In the genomic region with DNA sequence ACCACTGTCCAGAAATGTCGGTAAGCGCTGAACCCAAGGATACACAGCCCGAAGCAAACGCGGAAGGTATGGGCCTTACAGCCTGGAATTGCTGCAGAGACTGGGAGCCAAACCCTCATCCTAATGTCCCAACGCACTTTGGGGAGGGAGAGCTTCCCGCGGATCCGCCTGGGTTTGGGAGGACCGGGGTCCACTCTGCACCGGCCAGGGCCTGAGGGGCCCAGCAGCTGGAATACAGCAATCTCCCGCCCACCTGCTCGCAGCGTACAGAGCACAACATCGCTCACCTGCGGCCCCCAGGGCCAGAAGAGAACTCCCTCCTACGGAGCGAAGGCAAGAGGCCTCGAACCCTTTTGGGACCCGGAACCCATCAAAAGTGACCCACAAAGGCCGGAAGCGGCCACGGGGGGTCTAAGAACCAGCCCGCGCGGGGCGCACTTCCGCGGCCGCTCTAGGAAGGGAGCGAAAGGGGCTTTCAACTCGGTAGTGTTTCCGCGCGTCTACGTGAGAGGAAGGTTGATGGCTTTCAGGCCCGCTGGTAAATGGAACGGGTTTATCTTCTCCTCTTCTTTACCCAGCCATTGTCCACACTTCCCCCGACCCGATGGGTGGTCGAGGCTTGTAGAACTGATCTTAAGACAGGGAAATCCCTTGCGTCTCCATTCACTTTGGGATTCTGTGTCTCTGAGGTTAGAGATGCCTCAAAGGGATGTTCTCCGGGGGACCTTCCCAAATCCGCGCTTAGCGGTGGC, we compare ENCODE assay signal across 1 cellular context.
TF ChIP-seq lines count a peak whose summit lies in the region.

A gene (minus strand): TSS at position 378 of the 752 bp plus-strand sequence. CDS start 1,342 bp downstream, outside the sequence.

TF ChIP-seq in HEK293, 187 proteins besides CTCF, POLR2A, EP300 and RAD21 (continued from another document and continues in another):
- TF ChIP-seq, protein P1, sequence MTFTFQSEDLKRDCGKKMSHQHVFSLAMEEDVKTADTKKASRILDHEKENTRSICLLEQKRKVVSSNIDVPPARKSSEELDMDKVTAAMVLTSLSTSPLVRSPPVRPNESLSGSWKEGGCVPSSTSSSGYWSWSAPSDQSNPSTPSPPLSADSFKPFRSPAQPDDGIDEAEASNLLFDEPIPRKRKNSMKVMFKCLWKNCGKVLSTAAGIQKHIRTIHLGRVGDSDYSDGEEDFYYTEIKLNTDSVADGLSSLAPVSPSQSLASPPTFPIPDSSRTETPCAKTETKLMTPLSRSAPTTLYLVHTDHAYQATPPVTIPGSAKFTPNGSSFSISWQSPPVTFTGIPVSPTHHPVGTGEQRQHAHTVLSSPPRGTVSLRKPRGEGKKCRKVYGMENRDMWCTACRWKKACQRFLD (tag by site-specific recombination; IDR thresholded peaks at IDR 0.05) = no peak
- TF ChIP-seq BCL11A (tag by site-specific recombination; IDR thresholded peaks at IDR 0.05; ENCODE audit: low read depth) (peak; percentile 46; the same call in 1 of the 2 replicates), MZF1 (tag by site-specific recombination; IDR thresholded peaks at IDR 0.05; ENCODE audit: borderline replicate concordance) (peak; percentile 67; the same call in 1 of the 2 replicates), ZNF292 (tag by site-specific recombination; IDR thresholded peaks at IDR 0.05; ENCODE audit: borderline replicate concordance, low read depth) (no peak), ZNF202 (tag by site-specific recombination; IDR thresholded peaks at IDR 0.05; ENCODE audit: borderline replicate concordance) (no peak), ZNF174 (tag by site-specific recombination; IDR thresholded peaks at IDR 0.05) (no peak), ZNF10 (tag by site-specific recombination; IDR thresholded peaks at IDR 0.05) (peak; percentile 58; the same call in 1 of the 2 replicates), ZNF169 (tag by site-specific recombination; IDR thresholded peaks at IDR 0.05) (no peak), ZFHX2 (tag by site-specific recombination; conservative IDR thresholded peaks at IDR 0.05) (peak; percentile 55), KLF7 (tag by site-specific recombination; IDR thresholded peaks at IDR 0.05; ENCODE audit: borderline replicate concordance) (0 out of 2 replicates have a peak, but pooled peaks have one; percentile 26), MYNN (tag by site-specific recombination; IDR thresholded peaks at IDR 0.05; ENCODE audit: borderline replicate concordance) (no peak), IKZF3 (tag by site-specific recombination; IDR thresholded peaks at IDR 0.05) (peak; percentile 41), ZNF792 (tag by site-specific recombination; IDR thresholded peaks at IDR 0.05) (no peak), ZNF768 (tag by site-specific recombination; IDR thresholded peaks at IDR 0.05) (peak; percentile 37; the same call in 1 of the 2 replicates), GLI2 (tag by site-specific recombination; IDR thresholded peaks at IDR 0.05; ENCODE audit: borderline replicate concordance, low read depth) (no peak), ZBTB21 (tag by site-specific recombination; IDR thresholded peaks at IDR 0.05) (peak; percentile 79), GLIS1 (tag by site-specific recombination; IDR thresholded peaks at IDR 0.05) (peak; percentile 92), ZNF561 (tag by site-specific recombination; IDR thresholded peaks at IDR 0.05; ENCODE audit: borderline replicate concordance) (peak; percentile 96), ZNF548 (tag by site-specific recombination; IDR thresholded peaks at IDR 0.05) (no peak), ZNF624 (tag by site-specific recombination; IDR thresholded peaks at IDR 0.05) (no peak), ZNF248 (tag by site-specific recombination; IDR thresholded peaks at IDR 0.05) (no peak), ZNF16 (tag by site-specific recombination; IDR thresholded peaks at IDR 0.05; ENCODE audit: low read depth) (no peak; the same call in 1 of the 2 replicates), ZNF623 (tag by site-specific recombination; IDR thresholded peaks at IDR 0.05) (0 out of 2 replicates have a peak, but pooled peaks have one; percentile 6), ZSCAN23 (tag by site-specific recombination; IDR thresholded peaks at IDR 0.05) (peak; percentile 68; the same call in 1 of the 2 replicates), BCL11B (tag by site-specific recombination; IDR thresholded peaks at IDR 0.05; ENCODE audit: low read depth) (peak; percentile 92), ZNF585B (tag by site-specific recombination; IDR thresholded peaks at IDR 0.05) (no peak), TCF7L2 (IDR thresholded peaks at IDR 0.05; ENCODE audit: borderline replicate concordance, low read depth, low read length) (no peak), OVOL3 (tag by site-specific recombination; IDR thresholded peaks at IDR 0.05) (no peak; the same call in 1 of the 2 replicates), SP7 (tag by site-specific recombination; IDR thresholded peaks at IDR 0.05) (peak; percentile 89), ZNF558 (tag by site-specific recombination; IDR thresholded peaks at IDR 0.05) (peak; percentile 67; the same call in 1 of the 2 replicates), GLIS2 (tag by site-specific recombination; IDR thresholded peaks at IDR 0.05) (peak; percentile 98), ZNF121 (tag by site-specific recombination; IDR thresholded peaks at IDR 0.05) (no peak; the same call in 1 of the 2 replicates), ZNF529 (tag by site-specific recombination; IDR thresholded peaks at IDR 0.05; ENCODE audit: insufficient replicate concordance) (no peak), ZBTB1 (tag by site-specific recombination; IDR thresholded peaks at IDR 0.05) (no peak), HOXD13 (CRISPR knock-in tag; IDR thresholded peaks at IDR 0.05; ENCODE audit: borderline replicate concordance) (no peak), ZNF335 (tag by site-specific recombination; conservative IDR thresholded peaks at IDR 0.05) (peak; percentile 97), ZNF23 (tag by site-specific recombination; IDR thresholded peaks at IDR 0.05; ENCODE audit: borderline replicate concordance) (no peak)
- TF ChIP-seq, protein P2, sequence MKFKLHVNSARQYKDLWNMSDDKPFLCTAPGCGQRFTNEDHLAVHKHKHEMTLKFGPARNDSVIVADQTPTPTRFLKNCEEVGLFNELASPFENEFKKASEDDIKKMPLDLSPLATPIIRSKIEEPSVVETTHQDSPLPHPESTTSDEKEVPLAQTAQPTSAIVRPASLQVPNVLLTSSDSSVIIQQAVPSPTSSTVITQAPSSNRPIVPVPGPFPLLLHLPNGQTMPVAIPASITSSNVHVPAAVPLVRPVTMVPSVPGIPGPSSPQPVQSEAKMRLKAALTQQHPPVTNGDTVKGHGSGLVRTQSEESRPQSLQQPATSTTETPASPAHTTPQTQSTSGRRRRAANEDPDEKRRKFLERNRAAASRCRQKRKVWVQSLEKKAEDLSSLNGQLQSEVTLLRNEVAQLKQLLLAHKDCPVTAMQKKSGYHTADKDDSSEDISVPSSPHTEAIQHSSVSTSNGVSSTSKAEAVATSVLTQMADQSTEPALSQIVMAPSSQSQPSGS (tag by site-specific recombination; IDR thresholded peaks at IDR 0.05; ENCODE audit: low read depth) = no peak
- TF ChIP-seq, protein P3, sequence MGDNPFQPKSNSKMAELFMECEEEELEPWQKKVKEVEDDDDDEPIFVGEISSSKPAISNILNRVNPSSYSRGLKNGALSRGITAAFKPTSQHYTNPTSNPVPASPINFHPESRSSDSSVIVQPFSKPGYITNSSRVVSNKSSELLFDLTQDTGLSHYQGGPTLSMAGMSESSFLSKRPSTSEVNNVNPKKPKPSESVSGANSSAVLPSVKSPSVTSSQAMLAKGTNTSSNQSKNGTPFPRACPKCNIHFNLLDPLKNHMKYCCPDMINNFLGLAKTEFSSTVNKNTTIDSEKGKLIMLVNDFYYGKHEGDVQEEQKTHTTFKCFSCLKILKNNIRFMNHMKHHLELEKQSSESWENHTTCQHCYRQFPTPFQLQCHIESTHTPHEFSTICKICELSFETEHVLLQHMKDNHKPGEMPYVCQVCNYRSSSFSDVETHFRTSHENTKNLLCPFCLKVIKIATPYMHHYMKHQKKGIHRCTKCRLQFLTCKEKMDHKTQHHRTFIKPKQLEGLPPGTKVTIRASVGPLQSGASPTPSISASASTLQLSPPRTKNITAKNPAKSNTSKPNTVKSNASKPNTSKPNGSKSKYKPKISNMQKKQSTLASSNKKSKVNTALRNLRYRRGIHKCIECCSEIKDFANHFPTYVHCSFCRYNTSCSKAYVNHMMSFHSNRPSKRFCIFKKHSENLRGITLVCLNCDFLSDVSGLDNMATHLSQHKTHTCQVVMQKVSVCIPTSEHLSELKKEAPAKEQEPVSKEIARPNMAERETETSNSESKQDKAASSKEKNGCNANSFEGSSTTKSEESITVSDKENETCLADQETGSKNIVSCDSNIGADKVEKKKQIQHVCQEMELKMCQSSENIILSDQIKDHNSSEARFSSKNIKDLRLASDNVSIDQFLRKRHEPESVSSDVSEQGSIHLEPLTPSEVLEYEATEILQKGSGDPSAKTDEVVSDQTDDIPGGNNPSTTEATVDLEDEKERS (tag by site-specific recombination; IDR thresholded peaks at IDR 0.05) = peak; percentile 39; the same call in 1 of the 2 replicates
- TF ChIP-seq, protein P4, sequence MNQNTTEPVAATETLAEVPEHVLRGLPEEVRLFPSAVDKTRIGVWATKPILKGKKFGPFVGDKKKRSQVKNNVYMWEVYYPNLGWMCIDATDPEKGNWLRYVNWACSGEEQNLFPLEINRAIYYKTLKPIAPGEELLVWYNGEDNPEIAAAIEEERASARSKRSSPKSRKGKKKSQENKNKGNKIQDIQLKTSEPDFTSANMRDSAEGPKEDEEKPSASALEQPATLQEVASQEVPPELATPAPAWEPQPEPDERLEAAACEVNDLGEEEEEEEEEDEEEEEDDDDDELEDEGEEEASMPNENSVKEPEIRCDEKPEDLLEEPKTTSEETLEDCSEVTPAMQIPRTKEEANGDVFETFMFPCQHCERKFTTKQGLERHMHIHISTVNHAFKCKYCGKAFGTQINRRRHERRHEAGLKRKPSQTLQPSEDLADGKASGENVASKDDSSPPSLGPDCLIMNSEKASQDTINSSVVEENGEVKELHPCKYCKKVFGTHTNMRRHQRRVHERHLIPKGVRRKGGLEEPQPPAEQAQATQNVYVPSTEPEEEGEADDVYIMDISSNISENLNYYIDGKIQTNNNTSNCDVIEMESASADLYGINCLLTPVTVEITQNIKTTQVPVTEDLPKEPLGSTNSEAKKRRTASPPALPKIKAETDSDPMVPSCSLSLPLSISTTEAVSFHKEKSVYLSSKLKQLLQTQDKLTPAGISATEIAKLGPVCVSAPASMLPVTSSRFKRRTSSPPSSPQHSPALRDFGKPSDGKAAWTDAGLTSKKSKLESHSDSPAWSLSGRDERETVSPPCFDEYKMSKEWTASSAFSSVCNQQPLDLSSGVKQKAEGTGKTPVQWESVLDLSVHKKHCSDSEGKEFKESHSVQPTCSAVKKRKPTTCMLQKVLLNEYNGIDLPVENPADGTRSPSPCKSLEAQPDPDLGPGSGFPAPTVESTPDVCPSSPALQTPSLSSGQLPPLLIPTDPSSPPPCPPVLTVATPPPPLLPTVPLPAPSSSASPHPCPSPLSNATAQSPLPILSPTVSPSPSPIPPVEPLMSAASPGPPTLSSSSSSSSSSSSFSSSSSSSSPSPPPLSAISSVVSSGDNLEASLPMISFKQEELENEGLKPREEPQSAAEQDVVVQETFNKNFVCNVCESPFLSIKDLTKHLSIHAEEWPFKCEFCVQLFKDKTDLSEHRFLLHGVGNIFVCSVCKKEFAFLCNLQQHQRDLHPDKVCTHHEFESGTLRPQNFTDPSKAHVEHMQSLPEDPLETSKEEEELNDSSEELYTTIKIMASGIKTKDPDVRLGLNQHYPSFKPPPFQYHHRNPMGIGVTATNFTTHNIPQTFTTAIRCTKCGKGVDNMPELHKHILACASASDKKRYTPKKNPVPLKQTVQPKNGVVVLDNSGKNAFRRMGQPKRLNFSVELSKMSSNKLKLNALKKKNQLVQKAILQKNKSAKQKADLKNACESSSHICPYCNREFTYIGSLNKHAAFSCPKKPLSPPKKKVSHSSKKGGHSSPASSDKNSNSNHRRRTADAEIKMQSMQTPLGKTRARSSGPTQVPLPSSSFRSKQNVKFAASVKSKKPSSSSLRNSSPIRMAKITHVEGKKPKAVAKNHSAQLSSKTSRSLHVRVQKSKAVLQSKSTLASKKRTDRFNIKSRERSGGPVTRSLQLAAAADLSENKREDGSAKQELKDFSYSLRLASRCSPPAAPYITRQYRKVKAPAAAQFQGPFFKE (tag by site-specific recombination; IDR thresholded peaks at IDR 0.05; ENCODE audit: borderline replicate concordance) = 0 out of 2 replicates have a peak, but pooled peaks have one; percentile 43
- TF ChIP-seq, protein P5, sequence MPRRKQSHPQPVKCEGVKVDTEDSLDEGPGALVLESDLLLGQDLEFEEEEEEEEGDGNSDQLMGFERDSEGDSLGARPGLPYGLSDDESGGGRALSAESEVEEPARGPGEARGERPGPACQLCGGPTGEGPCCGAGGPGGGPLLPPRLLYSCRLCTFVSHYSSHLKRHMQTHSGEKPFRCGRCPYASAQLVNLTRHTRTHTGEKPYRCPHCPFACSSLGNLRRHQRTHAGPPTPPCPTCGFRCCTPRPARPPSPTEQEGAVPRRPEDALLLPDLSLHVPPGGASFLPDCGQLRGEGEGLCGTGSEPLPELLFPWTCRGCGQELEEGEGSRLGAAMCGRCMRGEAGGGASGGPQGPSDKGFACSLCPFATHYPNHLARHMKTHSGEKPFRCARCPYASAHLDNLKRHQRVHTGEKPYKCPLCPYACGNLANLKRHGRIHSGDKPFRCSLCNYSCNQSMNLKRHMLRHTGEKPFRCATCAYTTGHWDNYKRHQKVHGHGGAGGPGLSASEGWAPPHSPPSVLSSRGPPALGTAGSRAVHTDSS (tag by site-specific recombination; IDR thresholded peaks at IDR 0.05) = peak; percentile 51
- TF ChIP-seq, protein P6, sequence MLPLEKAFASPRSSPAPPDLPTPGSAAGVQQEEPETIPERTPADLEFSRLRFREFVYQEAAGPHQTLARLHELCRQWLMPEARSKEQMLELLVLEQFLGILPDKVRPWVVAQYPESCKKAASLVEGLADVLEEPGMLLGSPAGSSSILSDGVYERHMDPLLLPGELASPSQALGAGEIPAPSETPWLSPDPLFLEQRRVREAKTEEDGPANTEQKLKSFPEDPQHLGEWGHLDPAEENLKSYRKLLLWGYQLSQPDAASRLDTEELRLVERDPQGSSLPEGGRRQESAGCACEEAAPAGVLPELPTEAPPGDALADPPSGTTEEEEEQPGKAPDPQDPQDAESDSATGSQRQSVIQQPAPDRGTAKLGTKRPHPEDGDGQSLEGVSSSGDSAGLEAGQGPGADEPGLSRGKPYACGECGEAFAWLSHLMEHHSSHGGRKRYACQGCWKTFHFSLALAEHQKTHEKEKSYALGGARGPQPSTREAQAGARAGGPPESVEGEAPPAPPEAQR (tag by site-specific recombination; IDR thresholded peaks at IDR 0.05) = 0 out of 2 replicates have a peak, but pooled peaks have one; percentile 53
- TF ChIP-seq, protein P7, sequence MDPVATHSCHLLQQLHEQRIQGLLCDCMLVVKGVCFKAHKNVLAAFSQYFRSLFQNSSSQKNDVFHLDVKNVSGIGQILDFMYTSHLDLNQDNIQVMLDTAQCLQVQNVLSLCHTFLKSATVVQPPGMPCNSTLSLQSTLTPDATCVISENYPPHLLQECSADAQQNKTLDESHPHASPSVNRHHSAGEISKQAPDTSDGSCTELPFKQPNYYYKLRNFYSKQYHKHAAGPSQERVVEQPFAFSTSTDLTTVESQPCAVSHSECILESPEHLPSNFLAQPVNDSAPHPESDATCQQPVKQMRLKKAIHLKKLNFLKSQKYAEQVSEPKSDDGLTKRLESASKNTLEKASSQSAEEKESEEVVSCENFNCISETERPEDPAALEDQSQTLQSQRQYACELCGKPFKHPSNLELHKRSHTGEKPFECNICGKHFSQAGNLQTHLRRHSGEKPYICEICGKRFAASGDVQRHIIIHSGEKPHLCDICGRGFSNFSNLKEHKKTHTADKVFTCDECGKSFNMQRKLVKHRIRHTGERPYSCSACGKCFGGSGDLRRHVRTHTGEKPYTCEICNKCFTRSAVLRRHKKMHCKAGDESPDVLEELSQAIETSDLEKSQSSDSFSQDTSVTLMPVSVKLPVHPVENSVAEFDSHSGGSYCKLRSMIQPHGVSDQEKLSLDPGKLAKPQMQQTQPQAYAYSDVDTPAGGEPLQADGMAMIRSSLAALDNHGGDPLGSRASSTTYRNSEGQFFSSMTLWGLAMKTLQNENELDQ (tag by site-specific recombination; IDR thresholded peaks at IDR 0.05; ENCODE audit: low read depth) = no peak
